ENCODE assay signal across 1 cellular context in the genomic region with DNA sequence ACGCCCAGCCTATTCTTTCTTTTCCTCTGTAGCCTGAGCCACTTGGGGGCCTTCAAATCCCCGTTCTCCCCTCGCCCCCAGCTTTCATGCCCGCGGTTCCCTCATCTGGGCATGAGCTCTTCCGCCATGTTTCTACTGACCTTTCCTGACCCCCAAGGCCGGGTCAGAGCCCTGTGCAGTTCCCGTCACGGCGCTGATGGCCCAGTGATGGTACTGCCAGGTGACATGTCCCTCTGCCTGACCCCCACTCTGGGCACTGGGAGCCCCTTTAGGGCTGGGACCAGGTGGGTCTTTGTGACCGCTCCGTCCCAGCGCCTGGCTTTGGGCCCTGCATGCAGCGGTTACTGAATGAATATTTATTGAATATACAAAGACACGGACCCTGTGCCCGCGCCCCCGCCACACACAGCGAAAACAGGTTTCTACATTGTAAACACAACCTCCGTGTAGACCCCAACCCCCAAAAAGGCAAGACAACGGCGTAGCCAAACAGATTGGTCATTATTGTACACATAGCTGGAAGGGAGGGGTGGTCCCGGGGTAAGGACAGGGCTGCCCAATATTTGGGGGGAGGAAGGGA.
TF ChIP-seq lines count a peak whose summit lies in the region.

No MANE protein-coding gene starts in this region.

TF ChIP-seq in GM12878, 131 proteins besides CTCF, POLR2A, EP300 and RAD21:
- TF ChIP-seq CHD2 (IDR thresholded peaks at IDR 0.05; ENCODE audit: borderline replicate concordance, low read depth, low read length) (no peak), NR2F1 (conservative IDR thresholded peaks at IDR 0.05) (peak; percentile 55)
